In the genomic region with DNA sequence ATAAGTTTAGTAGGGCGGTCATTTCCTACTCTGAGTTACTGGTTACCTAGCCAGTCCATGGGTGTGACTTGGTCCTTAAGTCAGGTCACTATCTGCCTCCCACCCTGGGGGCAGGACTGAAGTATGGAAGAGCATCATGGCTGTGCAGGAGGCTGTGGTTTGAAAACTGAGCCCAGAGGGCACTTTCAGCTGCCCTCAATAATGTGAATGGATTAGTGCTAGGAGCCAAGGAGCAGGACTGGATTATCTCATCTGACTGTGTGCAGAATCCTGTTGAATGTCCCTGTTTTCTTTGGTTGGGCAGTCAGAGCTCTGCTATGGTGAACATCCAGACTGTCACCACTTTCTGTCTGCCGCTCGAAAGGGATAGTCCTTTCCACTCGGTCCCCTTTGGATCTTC, we compare ENCODE assay signal across 10 cellular contexts. TPM values are rescaled to one million over a fixed set of nuclear protein-coding genes. Genes with fewer than 3 reads are reported as not detected.
DNase-seq lines count a peak whose midpoint lies in the region; ATAC-seq, FAIRE-seq and TF ChIP-seq lines count a peak whose summit lies in the region.
"Had no signal": no experiment of that assay in that cellular context is flagged by ENCODE, and none has a peak within 500 bp of the region (broad histone marks: within the 10 kb centered on the region; RNA-seq: fewer than 3 reads in every experiment).

No MANE protein-coding gene starts in this region.

- no peaks in the 10 kb centered on the region for H3K9me3 Mint-ChIP-seq in activated CD4-positive, alpha-beta T cell treated with anti-CD3 and anti-CD28 coated beads, Interleukin-2, amount 10 ng/mL, durations not matched to agents 7 days and 5 days
- no peaks in the 10 kb centered on the region for H3K9me3 Mint-ChIP-seq in activated CD8-positive, alpha-beta T cell treated with anti-CD3 and anti-CD28 coated beads for 36 hours

- no peaks in the 10 kb centered on the region for H3K27me3 ChIP-seq in thoracic aorta (replicated peaks; ENCODE audit: insufficient read depth)

- no peak for DNase-seq in activated CD4-positive, alpha-beta T cell treated with anti-CD3 and anti-CD28 coated beads, Interleukin-2, amount 10 ng/mL, durations not matched to agents 7 days and 5 days
- DNase-seq in activated CD4-positive, alpha-beta T cell treated with anti-CD3 and anti-CD28 coated beads for 1 hour, result no peak
- DNase-seq in activated CD8-positive, alpha-beta T cell treated with anti-CD3 and anti-CD28 coated beads for 36 hours, result no peak
- DNase-seq in iris pigment epithelial cell (ENCODE audit: low read depth) (peak; percentile 14), thoracic aorta (ENCODE audit: low spot score) (no peak), frontal cortex (ENCODE audit: low spot score in 2 of 2) (no peak), HCEC 1CT (no peak)
- DNase-seq: DMS153, NCI-H524 treated with DMSO at 0.1 percent for 48 hours had no signal

- H3K36me3 Mint-ChIP-seq in activated CD4-positive, alpha-beta T cell treated with anti-CD3 and anti-CD28 coated beads, Interleukin-2, amount 10 ng/mL, durations not matched to agents 7 days and 5 days (ENCODE audit: low read depth), result peaks cover 51% of the 10 kb centered on the region
- peaks cover 58% of the 10 kb centered on the region for H3K36me3 Mint-ChIP-seq in activated CD8-positive, alpha-beta T cell treated with anti-CD3 and anti-CD28 coated beads for 36 hours (ENCODE audit: low read depth)

- POLR2A ChIA-PET in activated CD4-positive, alpha-beta T cell treated with anti-CD3 and anti-CD28 coated beads, Interleukin-2, amount 10 ng/mL, durations not matched to agents 7 days and 5 days (lab: Charles Lee), result no interaction called here
- POLR2A ChIA-PET in activated CD8-positive, alpha-beta T cell treated with anti-CD3 and anti-CD28 coated beads for 36 hours (lab: Charles Lee), result interaction anchor here (0.7 to 1.1 kb wide), 2 partner anchors 8 to 351 kb away, joined by 3 to 5 read pairs; no protein-coding TSS in a partner anchor

- CTCF ChIA-PET in activated CD4-positive, alpha-beta T cell treated with anti-CD3 and anti-CD28 coated beads, Interleukin-2, amount 10 ng/mL, durations not matched to agents 7 days and 5 days (lab: Charles Lee), result no interaction called here
- CTCF ChIA-PET in activated CD8-positive, alpha-beta T cell treated with anti-CD3 and anti-CD28 coated beads for 36 hours (lab: Charles Lee), result no interaction called here

- H3K4me1 Mint-ChIP-seq in activated CD4-positive, alpha-beta T cell treated with anti-CD3 and anti-CD28 coated beads, Interleukin-2, amount 10 ng/mL, durations not matched to agents 7 days and 5 days, result peaks cover 41% of the 10 kb centered on the region
- peaks cover 41% of the 10 kb centered on the region for H3K4me1 Mint-ChIP-seq in activated CD8-positive, alpha-beta T cell treated with anti-CD3 and anti-CD28 coated beads for 36 hours (ENCODE audit: low read depth)

- no peak for TF ChIP-seq CTCF in activated CD8-positive, alpha-beta T cell treated with anti-CD3 and anti-CD28 coated beads for 36 hours (IDR thresholded peaks at IDR 0.05)
- TF ChIP-seq CTCF in thoracic aorta (IDR thresholded peaks at IDR 0.05), result no peak

- no peaks in the 10 kb centered on the region for H3K27me3 Mint-ChIP-seq in activated CD4-positive, alpha-beta T cell treated with anti-CD3 and anti-CD28 coated beads, Interleukin-2, amount 10 ng/mL, durations not matched to agents 7 days and 5 days
- H3K27me3 Mint-ChIP-seq in activated CD8-positive, alpha-beta T cell treated with anti-CD3 and anti-CD28 coated beads for 36 hours, result no peaks in the 10 kb centered on the region

- H3K4me1 ChIP-seq in thoracic aorta (ENCODE audit: control insufficient read depth in 1 of 2, low read depth in 2 of 2), result peaks cover 26 to 33% of the 10 kb centered on the region in 2 donors

- peak overlapping the region; percentile 97 for H3K27ac Mint-ChIP-seq in activated CD4-positive, alpha-beta T cell treated with anti-CD3 and anti-CD28 coated beads, Interleukin-2, amount 10 ng/mL, durations not matched to agents 7 days and 5 days
- H3K27ac Mint-ChIP-seq in activated CD8-positive, alpha-beta T cell treated with anti-CD3 and anti-CD28 coated beads for 36 hours, result peak overlapping the region; percentile 98

- no peaks in the 10 kb centered on the region for H3K36me3 ChIP-seq in thoracic aorta

- H3K4me3 Mint-ChIP-seq in activated CD4-positive, alpha-beta T cell treated with anti-CD3 and anti-CD28 coated beads, Interleukin-2, amount 10 ng/mL, durations not matched to agents 7 days and 5 days, result peak overlapping the region; percentile 86
- H3K4me3 Mint-ChIP-seq in activated CD8-positive, alpha-beta T cell treated with anti-CD3 and anti-CD28 coated beads for 36 hours, result peak overlapping the region; percentile 93

- no peak for FAIRE-seq in frontal cortex (lab: Jason Lieb, UNC)

- H3K9me3 ChIP-seq in thoracic aorta, result no peaks in the 10 kb centered on the region

- no peak for ATAC-seq in activated CD8-positive, alpha-beta T cell treated with anti-CD3 and anti-CD28 coated beads for 36 hours
- no peak for ATAC-seq in thoracic aorta (ENCODE audit: insufficient number of reproducible peaks, low FRiP score, low read depth)
- no peak for ATAC-seq in HG02884 (IDR thresholded peaks at IDR 0.05; ENCODE audit: unreplicated experiment)

- H3K27ac ChIP-seq in thoracic aorta, result no peak overlapping the region

- H3K4me3 ChIP-seq in thoracic aorta, result peak overlapping the region; percentile 90

- intact Hi-C loops in activated CD8-positive, alpha-beta T cell treated with anti-CD3 and anti-CD28 coated beads for 36 hours (cut with micrococcal nuclease), result no loop called here

RNA-seq across cellular contexts. Expression of gene ATXN7L3B, which starts 1.6 kb away (rescaled TPM):
- 10 to 100 TPM; 25.0 to 25.3 TPM for total RNA-seq in activated CD4-positive, alpha-beta T cell treated with anti-CD3 and anti-CD28 coated beads, Interleukin-2, amount 10 ng/mL, durations not matched to agents 7 days and 5 days
- total RNA-seq in activated CD8-positive, alpha-beta T cell treated with anti-CD3 and anti-CD28 coated beads for 36 hours, result 10 to 100 TPM; 18.9 to 20.2 TPM
- total RNA-seq in thoracic aorta, result 10 to 100 TPM; 13.7 to 19.4 TPM
- 103 TPM for total RNA-seq in frontal cortex
